In the genomic region with DNA sequence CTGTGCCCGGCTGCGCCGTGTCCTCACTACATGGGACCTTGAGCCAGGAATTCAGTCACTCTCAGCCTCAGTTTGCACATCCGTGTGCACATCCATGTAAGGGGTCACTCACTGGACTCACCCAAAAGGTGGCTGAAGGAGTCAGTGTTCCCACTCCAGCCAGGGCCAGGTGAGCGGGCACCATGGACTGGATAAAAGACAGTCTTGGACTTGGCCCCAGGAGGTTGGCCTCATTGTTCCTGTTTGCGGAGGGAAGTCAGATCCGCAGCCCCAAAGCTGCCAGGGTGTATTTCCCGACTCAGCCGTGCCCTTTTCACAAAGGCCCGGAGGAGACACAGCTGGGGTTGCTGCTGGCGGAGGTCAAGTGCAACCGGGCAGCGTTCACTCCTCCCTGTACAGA, we compare ENCODE assay signal across 19 cellular contexts. TPM values are rescaled to one million over a fixed set of nuclear protein-coding genes. Genes with fewer than 3 reads are reported as not detected.
DNase-seq lines count a peak whose midpoint lies in the region; ATAC-seq, FAIRE-seq and TF ChIP-seq lines count a peak whose summit lies in the region.
"Had no signal": no experiment of that assay in that cellular context is flagged by ENCODE, and none has a peak within 500 bp of the region (broad histone marks: within the 10 kb centered on the region; RNA-seq: fewer than 3 reads in every experiment).

No MANE protein-coding gene starts in this region.

- H2AFZ ChIP-seq in HepG2 (ENCODE audit: low read length) (no peak overlapping the region), SU-DHL-6 (ENCODE audit: low read depth, low read length, severe bottlenecking) (no peak overlapping the region), trophoblast cell (ENCODE audit: insufficient read depth, low read length, poor library complexity) (no peak overlapping the region)

- H2BK120ac ChIP-seq in trophoblast cell (ENCODE audit: insufficient read depth, low read length, poor library complexity): no peak overlapping the region

- ATAC-seq in right lobe of liver (peak in 3 of 4 donors; percentile 21 to 43 (median 38)), HepG2 (no peak)
- ATAC-seq: A549 had no signal

- WGBS in right lobe of liver (ENCODE audit: insufficient coverage, low coverage, low lambda C conversion rate, missing lambda C conversion rate): 73% methylated on average over 3 of the region's 13 CpGs
- WGBS in HepG2 (ENCODE audit: low lambda C conversion rate): 60% methylated on average over 3 of the region's 13 CpGs
- WGBS in prostate gland: 77% methylated on average over 13 of the region's 13 CpGs
- no CpG with 5 or more reads among the region's 13 CpGs for WGBS in trophoblast cell (ENCODE audit: extremely low coverage, insufficient coverage, insufficient read length)

- no peak for TF ChIP-seq CTCF in right lobe of liver (IDR thresholded peaks at IDR 0.05)
- TF ChIP-seq CTCF in HepG2 (CRISPR knock-in tag; IDR thresholded peaks at IDR 0.05): no peak
- TF ChIP-seq CTCF in SU-DHL-6 (IDR thresholded peaks at IDR 0.05; ENCODE audit: insufficient read depth, low read length, poor library complexity, severe bottlenecking): no peak
- TF ChIP-seq CTCF in prostate gland (IDR thresholded peaks at IDR 0.05): no peak

- no peaks in the 10 kb centered on the region for H3K9me3 ChIP-seq in right lobe of liver
- no peaks in the 10 kb centered on the region for H3K9me3 ChIP-seq in HepG2 (ENCODE audit: low read length)
- no peaks in the 10 kb centered on the region for H3K9me3 ChIP-seq in SU-DHL-6 (ENCODE audit: insufficient read depth, low read length)
- H3K9me3 ChIP-seq in prostate gland: no peaks in the 10 kb centered on the region
- H3K9me3 ChIP-seq in trophoblast cell (ENCODE audit: insufficient read depth, low read depth, low read length): peaks cover 2% of the 10 kb centered on the region
- H3K9me3 ChIP-seq: A549, HAP-1 had no signal

- H3K36me3 ChIP-seq in right lobe of liver (no peaks in the 10 kb centered on the region), HepG2 (replicated peaks in 1 of 2; ENCODE audit: control insufficient read depth in 1 of 2, insufficient read depth in 2 of 2, low read length in 2 of 2) (no peaks in the 10 kb centered on the region), SU-DHL-6 (ENCODE audit: low read length) (no peaks in the 10 kb centered on the region), prostate gland (no peaks in the 10 kb centered on the region), trophoblast cell (ENCODE audit: control insufficient read depth in 1 of 2, insufficient read depth in 2 of 2, low read length in 2 of 2) (no peaks in the 10 kb centered on the region)
- H3K36me3 ChIP-seq: HAP-1 had no signal

- H3K4me3 ChIP-seq in right lobe of liver (no peak overlapping the region), HepG2 (replicated peaks in 1 of 3; ENCODE audit: insufficient read depth in 1 of 3, low read depth in 2 of 3, low read length in 3 of 3) (no peak overlapping the region), SU-DHL-6 (ENCODE audit: insufficient read depth, low read length, poor library complexity, severe bottlenecking) (peak overlapping the region; percentile 3), prostate gland (no peak overlapping the region), trophoblast cell (ENCODE audit: low read depth, low read length) (no peak overlapping the region)
- H3K4me3 ChIP-seq: A549, HAP-1 had no signal

- H3K27ac ChIP-seq in right lobe of liver (no peak overlapping the region), HepG2 (ENCODE audit: extremely low read length, insufficient read depth, low read length) (no peak overlapping the region), SU-DHL-6 (ENCODE audit: low read depth, low read length) (peak overlapping the region; percentile 98), prostate gland (peak overlapping the region; percentile 75 to 81), trophoblast cell (ENCODE audit: low read depth, low read length) (no peak overlapping the region)
- H3K27ac ChIP-seq: 22Rv1, A549, C4-2B had no signal

- H2BK5ac ChIP-seq in trophoblast cell (ENCODE audit: low read depth, low read length, poor library complexity): no peak overlapping the region

- H3K4me2 ChIP-seq in HepG2 (ENCODE audit: low read depth, low read length) (no peak overlapping the region), SU-DHL-6 (ENCODE audit: low read depth, low read length, poor library complexity, severe bottlenecking) (peak overlapping the region; percentile 84), trophoblast cell (ENCODE audit: low read length) (no peak overlapping the region)
- H3K4me2 ChIP-seq: A549 had no signal

- CTCF ChIA-PET in HepG2 (lab: Yijun Ruan, JAX; ENCODE audit: low intra/inter-chr PET ratio, low total read pairs): no interaction called here

- H3K23ac ChIP-seq in trophoblast cell (ENCODE audit: low read length): no peak overlapping the region

- H3K79me1 ChIP-seq in trophoblast cell (ENCODE audit: low read length): no peaks in the 10 kb centered on the region

- no peak overlapping the region for H4K8ac ChIP-seq in trophoblast cell (ENCODE audit: low read depth, low read length)

- H3K79me2 ChIP-seq in HepG2 (ENCODE audit: insufficient read depth, low read length) (no peaks in the 10 kb centered on the region), SU-DHL-6 (ENCODE audit: insufficient read depth, low read length) (peaks cover 18% of the 10 kb centered on the region), trophoblast cell (ENCODE audit: control insufficient read depth, insufficient read depth, low read length, poor library complexity) (no peaks in the 10 kb centered on the region)

- peaks cover 85% of the 10 kb centered on the region for H3F3A ChIP-seq in SU-DHL-6 (ENCODE audit: insufficient read depth)

- no peak overlapping the region for H4K91ac ChIP-seq in trophoblast cell (ENCODE audit: low read depth, low read length)

- intact Hi-C loops in right lobe of liver (cut with DNase I) (no loop called here), HepG2 (cut with micrococcal nuclease; ENCODE audit: unreplicated experiment) (no loop called here), prostate gland (cut with DNase I) (no loop called here)

- H4K12ac ChIP-seq in trophoblast cell (ENCODE audit: low read depth, low read length): no peak overlapping the region

- TF ChIP-seq POLR2A in right lobe of liver (IDR thresholded peaks at IDR 0.05) (no peak), HepG2 (IDR thresholded peaks at IDR 0.05; ENCODE audit: insufficient read depth in 1 of 2, low read depth in 2 of 2, low read length in 2 of 2) (no peak), prostate gland (IDR thresholded peaks at IDR 0.05) (no peak)

- in situ Hi-C loops in HepG2 (cut with HindIII; ENCODE audit: extremely low pct_ligation_motif_present, low pct_unique_long_range_greater_than_20kb): no loop called here

- H2BK12ac ChIP-seq in trophoblast cell (ENCODE audit: low read length): no peak overlapping the region

- no peak for TF ChIP-seq RAD21 in HepG2 (CRISPR knock-in tag; IDR thresholded peaks at IDR 0.05)

- H3K4ac ChIP-seq in trophoblast cell (ENCODE audit: low read depth, low read length): no peak overlapping the region

- H3K18ac ChIP-seq in trophoblast cell (ENCODE audit: low read length): no peak overlapping the region

- TF ChIP-seq EP300 in HepG2 (IDR thresholded peaks at IDR 0.05; ENCODE audit: low read depth in 2 of 2, low read length in 2 of 2) (no peak), HepG2 (CRISPR knock-in tag; IDR thresholded peaks at IDR 0.05; ENCODE audit: borderline replicate concordance) (no peak)

- FAIRE-seq in HepG2 (lab: Jason Lieb, UNC): no peak
- FAIRE-seq: A549 had no signal

- H3K9ac ChIP-seq in HepG2 (ENCODE audit: insufficient read depth, low read depth, low read length) (no peak overlapping the region), SU-DHL-6 (ENCODE audit: low read length) (peak overlapping the region; percentile 66), trophoblast cell (ENCODE audit: low read length) (no peak overlapping the region)

- H2AK5ac ChIP-seq in trophoblast cell (ENCODE audit: low read length): no peak overlapping the region

- H3K27me3 ChIP-seq in right lobe of liver (no peaks in the 10 kb centered on the region), HepG2 (ENCODE audit: control insufficient read depth in 1 of 2, insufficient read depth in 2 of 2, low read length in 2 of 2) (peaks cover 0 to 29% of the 10 kb centered on the region in 2 experiments; a peak in 2 of 5 replicates), SU-DHL-6 (ENCODE audit: low read length) (no peaks in the 10 kb centered on the region), prostate gland (replicated peaks; ENCODE audit: insufficient read depth) (no peaks in the 10 kb centered on the region), trophoblast cell (ENCODE audit: insufficient read depth, low read length) (no peaks in the 10 kb centered on the region)

- BruUV-seq in HepG2 (replicated peaks; lab: Mats Ljungman, UMichigan): no TSS peak

- H3K4me1 ChIP-seq in right lobe of liver: peaks cover 0 to 32% (median 11%) of the 10 kb centered on the region in 4 donors
- no peaks in the 10 kb centered on the region for H3K4me1 ChIP-seq in HepG2 (ENCODE audit: insufficient read depth, low read length)
- peaks cover 27% of the 10 kb centered on the region for H3K4me1 ChIP-seq in prostate gland (replicated peaks)
- H3K4me1 ChIP-seq in trophoblast cell (ENCODE audit: control insufficient read depth in 1 of 2, insufficient read depth in 2 of 2, low read length in 2 of 2): no peaks in the 10 kb centered on the region
- H3K4me1 ChIP-seq: A549, HAP-1 had no signal

- POLR2A ChIA-PET in HepG2 (lab: Yijun Ruan, JAX): no interaction called here

- no peaks in the 10 kb centered on the region for H4K20me1 ChIP-seq in HepG2 (ENCODE audit: insufficient read depth, low read length)
- H4K20me1 ChIP-seq in SU-DHL-6 (ENCODE audit: low read depth, low read length): no peaks in the 10 kb centered on the region

- DNase-seq in right lobe of liver: no peak
- DNase-seq in HepG2 (ENCODE audit: low spot score): no peak
- no peak for DNase-seq in prostate gland (ENCODE audit: low spot score)
- no peak for DNase-seq in dedifferentiated amniotic fluid mesenchymal stem cell (ENCODE audit: extremely low spot score)
- no peak for DNase-seq in trophoblast cell
- no peak for DNase-seq in SKM-1 (lab: John Stamatoyannopoulos, UW; ENCODE audit: unreplicated experiment)
- DNase-seq: AML-193; CD4-positive, alpha-beta memory T cell; DMS153; DMS79; GDM1; GOT3 had no signal

- H3K14ac ChIP-seq in trophoblast cell (ENCODE audit: low read length): no peak overlapping the region

- H3K9me2 ChIP-seq in SU-DHL-6 (replicated peaks; ENCODE audit: insufficient read depth, low read length): no peaks in the 10 kb centered on the region

RNA-seq across cellular contexts. Expression of a gene that starts 57.1 kb away (rescaled TPM):
- total RNA-seq in right lobe of liver (10 to 100 TPM in 5 of 6 experiments, 1 to 10 TPM in 1; 7.2 to 50.5 (median 16.7) TPM), HepG2 (2016; rRNA removed; fragmentation: Illumina TruSeq; extraction: Trizol) (not detected in 2 replicates), prostate gland (10 to 100 TPM; 28.3 to 36.6 TPM)
- total RNA-seq in HepG2 (2016; cell fraction: cytosol; rRNA removed; fragmentation: Illumina TruSeq; extraction: Trizol; ENCODE audit: low read depth): not detected in 2 replicates
- total RNA-seq in HepG2 (2016; cell fraction: insoluble cytoplasmic fraction; rRNA removed; fragmentation: Illumina TruSeq; extraction: Trizol): not detected in 2 replicates
- not detected in 2 replicates for total RNA-seq in HepG2 (2016; cell fraction: membrane; rRNA removed; fragmentation: Illumina TruSeq; extraction: Trizol)
- total RNA-seq in HepG2 (2016; cell fraction: nucleus; rRNA removed; fragmentation: Illumina TruSeq; extraction: Trizol): not detected in 2 replicates
- not detected in 2 replicates for polyA plus RNA-seq in HepG2 (2011; rRNA removed)
- not detected in 2 replicates for polyA plus RNA-seq in HepG2 (2011; cell fraction: cytosol; rRNA removed)
- not detected in 2 replicates for polyA plus RNA-seq in HepG2 (2011; cell fraction: nucleus; rRNA removed)
- polyA plus RNA-seq in HepG2 (2012): not detected in 2 replicates
- polyA plus RNA-seq in HepG2 (2016; cell fraction: cytosol; fragmentation: Illumina TruSeq; extraction: Trizol; ENCODE audit: low read depth): not detected in 2 replicates
- not detected in 2 replicates for polyA plus RNA-seq in HepG2 (2016; cell fraction: insoluble cytoplasmic fraction; fragmentation: Illumina TruSeq; extraction: Trizol; ENCODE audit: low read depth)
- polyA plus RNA-seq in HepG2 (2016; cell fraction: membrane; fragmentation: Illumina TruSeq; extraction: Trizol; ENCODE audit: low read depth): not detected in 2 replicates
- not detected in 2 replicates for polyA plus RNA-seq in HepG2 (2016; cell fraction: nucleus; fragmentation: Illumina TruSeq; extraction: Trizol; ENCODE audit: insufficient read depth, low read depth)
- polyA minus RNA-seq in HepG2 (2011; rRNA and poly(A)+ RNA removed; ENCODE audit: low replicate concordance): not detected in 2 replicates
- polyA minus RNA-seq in HepG2 (2011; cell fraction: cytosol; rRNA and poly(A)+ RNA removed): not detected in 2 replicates
- not detected in 2 replicates for polyA minus RNA-seq in HepG2 (2011; cell fraction: nucleus; rRNA and poly(A)+ RNA removed)
- polyA plus RNA-seq in trophoblast cell (2013): 0.27 and 0.29 TPM in 2 replicates
- total RNA-seq: CD4-positive, alpha-beta memory T cell; HT-29 had no signal
- polyA plus RNA-seq: BJ; CD4-positive, alpha-beta memory T cell had no signal

Comparison
In these comparisons a context has a peak if more than half of its experiments do, and no peak if none do; other contexts are left out.
1. RNA of a gene that starts 57.1 kb away (total RNA-seq): 28.3 to 36.6 TPM in prostate gland and 7.2 to 50.5 TPM in right lobe of liver; not detected in HepG2; every median in the first group is over 4 times any median in the second.
2. H3K27ac ChIP-seq: peak in SU-DHL-6 (single experiment) and prostate gland (2 of 2); none in right lobe of liver (0 of 3), HepG2 (single experiment) and trophoblast cell (single experiment).